ENCODE assay signal across 16 cellular contexts in the genomic region with DNA sequence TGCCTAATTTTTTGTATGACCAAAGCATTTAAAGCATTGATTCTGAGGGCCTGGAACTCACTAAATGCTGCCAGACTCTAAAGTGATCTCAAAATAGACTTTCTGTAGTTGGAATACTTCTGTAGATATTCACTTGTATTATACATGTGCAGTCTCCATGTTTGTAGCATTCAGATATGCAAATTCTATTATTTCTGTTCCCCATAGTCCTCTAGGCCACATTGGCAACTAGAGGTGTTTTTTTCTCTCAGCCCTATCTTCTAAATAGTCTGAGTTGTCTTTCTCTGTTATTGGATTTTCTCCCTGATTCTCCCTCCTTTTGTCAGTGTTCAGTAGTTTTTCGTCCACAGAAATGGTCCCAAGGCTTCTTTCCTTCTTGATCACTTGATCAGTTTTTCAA. TPM values are rescaled to one million over a fixed set of nuclear protein-coding genes. Genes with fewer than 3 reads are reported as not detected.
A peak's percentile ranks its signal among the peaks of the same experiment; 100 is the strongest.
DNase-seq lines count a peak whose midpoint lies in the region; ATAC-seq lines count a peak whose summit lies in the region.
"Had no signal": no experiment of that assay in that cellular context is flagged by ENCODE, and none has a peak within 500 bp of the region (broad histone marks: within the 10 kb centered on the region; RNA-seq: fewer than 3 reads in every experiment).

No MANE protein-coding gene starts in this region.

- H3K4me1 Mint-ChIP-seq in activated CD4-positive, alpha-beta T cell treated with anti-CD3 and anti-CD28 coated beads, Interleukin-2, amount 10 ng/mL, durations not matched to agents 7 days and 5 days, result peaks cover 24% of the 10 kb centered on the region
- H3K4me1 Mint-ChIP-seq in activated CD4-positive, alpha-beta T cell treated with anti-CD3 and anti-CD28 coated beads, Interleukin-2, amount 10 ng/mL, durations not matched to agents 24 days and 14 days, result peaks cover 25% of the 10 kb centered on the region
- H3K4me1 Mint-ChIP-seq in stimulated activated naive CD8-positive, alpha-beta T cell treated with anti-CD3 and anti-CD28 coated beads, Interleukin-15, Interleukin-2, amounts not matched to agents 100 ng/mL and 50 ng/mL, for 24 hours (ENCODE audit: low read depth), result peaks cover 77% of the 10 kb centered on the region
- peaks cover 54% of the 10 kb centered on the region for H3K4me1 Mint-ChIP-seq in memory B cell

- H3K9me3 ChIP-seq in SJCRH30 (replicated peaks) (no peaks in the 10 kb centered on the region), MG63 (no peaks in the 10 kb centered on the region)

- H3K27ac Mint-ChIP-seq in activated CD4-positive, alpha-beta T cell treated with anti-CD3 and anti-CD28 coated beads, Interleukin-2, amount 10 ng/mL, durations not matched to agents 7 days and 5 days, result peak overlapping the region; percentile 39
- no peak overlapping the region for H3K27ac Mint-ChIP-seq in activated CD4-positive, alpha-beta T cell treated with anti-CD3 and anti-CD28 coated beads, Interleukin-2, amount 10 ng/mL, durations not matched to agents 24 days and 14 days
- peak overlapping the region; percentile 26 for H3K27ac Mint-ChIP-seq in stimulated activated naive CD8-positive, alpha-beta T cell treated with anti-CD3 and anti-CD28 coated beads, Interleukin-15, Interleukin-2, amounts not matched to agents 100 ng/mL and 50 ng/mL, for 24 hours
- H3K27ac Mint-ChIP-seq in memory B cell, result peak overlapping the region; percentile 15

- no peak overlapping the region for H3K27ac ChIP-seq in SJCRH30
- H3K27ac ChIP-seq: 22Rv1 had no signal

- POLR2A ChIA-PET in activated CD4-positive, alpha-beta T cell treated with anti-CD3 and anti-CD28 coated beads, Interleukin-2, amount 10 ng/mL, durations not matched to agents 7 days and 5 days (lab: Charles Lee), result no interaction called here

- H3K4me3 ChIP-seq in SJCRH30 (no peak overlapping the region), MG63 (no peak overlapping the region)

- CTCF ChIA-PET in activated CD4-positive, alpha-beta T cell treated with anti-CD3 and anti-CD28 coated beads, Interleukin-2, amount 10 ng/mL, durations not matched to agents 7 days and 5 days (lab: Charles Lee), result no interaction called here

- no peak overlapping the region for H3K4me3 Mint-ChIP-seq in activated CD4-positive, alpha-beta T cell treated with anti-CD3 and anti-CD28 coated beads, Interleukin-2, amount 10 ng/mL, durations not matched to agents 7 days and 5 days
- no peak overlapping the region for H3K4me3 Mint-ChIP-seq in activated CD4-positive, alpha-beta T cell treated with anti-CD3 and anti-CD28 coated beads, Interleukin-2, amount 10 ng/mL, durations not matched to agents 24 days and 14 days
- no peak overlapping the region for H3K4me3 Mint-ChIP-seq in stimulated activated naive CD8-positive, alpha-beta T cell treated with anti-CD3 and anti-CD28 coated beads, Interleukin-15, Interleukin-2, amounts not matched to agents 100 ng/mL and 50 ng/mL, for 24 hours
- no peak overlapping the region for H3K4me3 Mint-ChIP-seq in memory B cell

- DNase-seq in activated CD4-positive, alpha-beta T cell treated with anti-CD3 and anti-CD28 coated beads, Interleukin-2, amount 10 ng/mL, durations not matched to agents 7 days and 5 days, result no peak
- DNase-seq in activated CD4-positive, alpha-beta T cell treated with anti-CD3 and anti-CD28 coated beads, Interleukin-2, amount 10 ng/mL, durations not matched to agents 24 days and 14 days, result no peak
- no peak for DNase-seq in stimulated activated naive CD8-positive, alpha-beta T cell treated with anti-CD3 and anti-CD28 coated beads, Interleukin-15, Interleukin-2, amounts not matched to agents 100 U/mL and 50 U/mL, for 24 hours
- DNase-seq in memory B cell (ENCODE audit: low spot score in 2 of 2) (no peak), SJCRH30 (no peak), MG63 (no peak)
- DNase-seq: DMS79; NCI-H1105 treated with DMSO at 0.1 percent for 48 hours; NCI-H1694 treated with DMSO at 0.1 percent for 48 hours; NCI-H510A; NCI-H748 treated with DMSO at 0.1 percent for 48 hours; NK-92 treated with Interleukin-12 subunit alpha and Interleukin-12 subunit beta, amount 100 ng/mL, for 24 hours; SHP77 had no signal

- H3K36me3 ChIP-seq in SJCRH30, result no peaks in the 10 kb centered on the region
- no peaks in the 10 kb centered on the region for H3K36me3 ChIP-seq in MG63

- H3K27me3 ChIP-seq in SJCRH30 (no peaks in the 10 kb centered on the region), MG63 (no peaks in the 10 kb centered on the region)

- peaks cover 5% of the 10 kb centered on the region; the same call in 1 of the 2 replicates for H3K4me1 ChIP-seq in SJCRH30

- no peaks in the 10 kb centered on the region for H3K27me3 Mint-ChIP-seq in activated CD4-positive, alpha-beta T cell treated with anti-CD3 and anti-CD28 coated beads, Interleukin-2, amount 10 ng/mL, durations not matched to agents 7 days and 5 days
- no peaks in the 10 kb centered on the region for H3K27me3 Mint-ChIP-seq in activated CD4-positive, alpha-beta T cell treated with anti-CD3 and anti-CD28 coated beads, Interleukin-2, amount 10 ng/mL, durations not matched to agents 24 days and 14 days
- no peaks in the 10 kb centered on the region for H3K27me3 Mint-ChIP-seq in stimulated activated naive CD8-positive, alpha-beta T cell treated with anti-CD3 and anti-CD28 coated beads, Interleukin-15, Interleukin-2, amounts not matched to agents 100 ng/mL and 50 ng/mL, for 24 hours
- no peaks in the 10 kb centered on the region for H3K27me3 Mint-ChIP-seq in memory B cell

- intact Hi-C loops in activated CD4-positive, alpha-beta T cell treated with anti-CD3 and anti-CD28 coated beads, Interleukin-2, amount 10 ng/mL, durations not matched to agents 24 days and 14 days (cut with micrococcal nuclease), result no loop called here

- H3K9me3 Mint-ChIP-seq in activated CD4-positive, alpha-beta T cell treated with anti-CD3 and anti-CD28 coated beads, Interleukin-2, amount 10 ng/mL, durations not matched to agents 7 days and 5 days, result peaks cover 11% of the 10 kb centered on the region
- no peaks in the 10 kb centered on the region for H3K9me3 Mint-ChIP-seq in activated CD4-positive, alpha-beta T cell treated with anti-CD3 and anti-CD28 coated beads, Interleukin-2, amount 10 ng/mL, durations not matched to agents 24 days and 14 days
- H3K9me3 Mint-ChIP-seq in stimulated activated naive CD8-positive, alpha-beta T cell treated with anti-CD3 and anti-CD28 coated beads, Interleukin-15, Interleukin-2, amounts not matched to agents 100 ng/mL and 50 ng/mL, for 24 hours, result peaks cover 7% of the 10 kb centered on the region
- no peaks in the 10 kb centered on the region for H3K9me3 Mint-ChIP-seq in memory B cell

- peaks cover 44% of the 10 kb centered on the region for H3K36me3 Mint-ChIP-seq in activated CD4-positive, alpha-beta T cell treated with anti-CD3 and anti-CD28 coated beads, Interleukin-2, amount 10 ng/mL, durations not matched to agents 7 days and 5 days (ENCODE audit: low read depth)
- H3K36me3 Mint-ChIP-seq in activated CD4-positive, alpha-beta T cell treated with anti-CD3 and anti-CD28 coated beads, Interleukin-2, amount 10 ng/mL, durations not matched to agents 24 days and 14 days (ENCODE audit: low read depth), result peaks cover 44% of the 10 kb centered on the region
- H3K36me3 Mint-ChIP-seq in stimulated activated naive CD8-positive, alpha-beta T cell treated with anti-CD3 and anti-CD28 coated beads, Interleukin-15, Interleukin-2, amounts not matched to agents 100 ng/mL and 50 ng/mL, for 24 hours (ENCODE audit: low read depth), result peaks cover 34% of the 10 kb centered on the region
- H3K36me3 Mint-ChIP-seq in memory B cell, result peaks cover 16% of the 10 kb centered on the region

- no peak for ATAC-seq in stimulated activated naive CD8-positive, alpha-beta T cell treated with anti-CD3 and anti-CD28 coated beads, Interleukin-15, Interleukin-2, amounts not matched to agents 100 U/mL and 50 U/mL, for 24 hours
- ATAC-seq in memory B cell (ENCODE audit: low read depth) (peak; percentile 75), GM21360 (IDR thresholded peaks at IDR 0.05; ENCODE audit: unreplicated experiment) (no peak)

RNA-seq across cellular contexts. Expression of a gene that starts 38.5 kb away (rescaled TPM):
- total RNA-seq in activated CD4-positive, alpha-beta T cell treated with anti-CD3 and anti-CD28 coated beads, Interleukin-2, amount 10 ng/mL, durations not matched to agents 7 days and 5 days, result 100 to 1,000 TPM in 1 of 2 experiments, 10 to 100 TPM in 1; 79.4 to 107 TPM
- 60.8 TPM in 2 replicates for total RNA-seq in activated CD4-positive, alpha-beta T cell treated with anti-CD3 and anti-CD28 coated beads, Interleukin-2, amount 10 ng/mL, durations not matched to agents 24 days and 14 days
- 14.7 and 19.5 TPM in 2 replicates for total RNA-seq in SJCRH30 (2014; rRNA removed; shearing (Covaris generic))
- total RNA-seq in MG63 (2014; rRNA removed; shearing (Covaris generic); ENCODE audit: low replicate concordance), result 7.8 and 9.6 TPM in 2 replicates
